16 cellular contexts compared by ENCODE assay signal in genomic region chr13:33326246-33326645, GRCh38. TPM values are rescaled to one million over a fixed set of nuclear protein-coding genes. Genes with fewer than 3 reads are reported as not detected.
DNase-seq lines count a peak whose midpoint lies in the region; ATAC-seq, FAIRE-seq and TF ChIP-seq lines count a peak whose summit lies in the region.
"Had no signal": no experiment of that assay in that cellular context is flagged by ENCODE, and none has a peak within 500 bp of the region (broad histone marks: within the 10 kb centered on the region; RNA-seq: fewer than 3 reads in every experiment).

No MANE protein-coding gene starts in this region.

- 97% methylated on average over 3 of the region's 3 CpGs for WGBS in HepG2 (ENCODE audit: low lambda C conversion rate)

- no peak overlapping the region for H3K4me2 ChIP-seq in HepG2 (ENCODE audit: low read depth, low read length)

- intact Hi-C loops in colonic mucosa (cut with DNase I) (no loop called here), mucosa of descending colon (cut with DNase I, micrococcal nuclease) (no loop called here), HepG2 (cut with micrococcal nuclease; ENCODE audit: unreplicated experiment) (no loop called here)

- no peaks in the 10 kb centered on the region for H3K4me1 ChIP-seq in colonic mucosa
- H3K4me1 ChIP-seq in mucosa of descending colon (ENCODE audit: low read depth) = peaks cover 2% of the 10 kb centered on the region
- H3K4me1 ChIP-seq in SJCRH30 = peaks cover 60% of the 10 kb centered on the region
- no peaks in the 10 kb centered on the region for H3K4me1 ChIP-seq in HepG2 (ENCODE audit: insufficient read depth, low read length)

- DNase-seq in NCI-H82 (lab: John Stamatoyannopoulos, UW) = peak; percentile 17
- no peak for DNase-seq in NCI-H82 treated with DMSO at 0.1 percent for 48 hours (lab: John Stamatoyannopoulos, UW; ENCODE audit: unreplicated experiment)
- no peak for DNase-seq in colonic mucosa
- DNase-seq in mucosa of descending colon = no peak
- no peak for DNase-seq in NCI-H1436 treated with DMSO at 0.1 percent for 48 hours (lab: John Stamatoyannopoulos, UW)
- no peak for DNase-seq in SJCRH30
- DNase-seq in HepG2 (ENCODE audit: low spot score) = no peak
- DNase-seq: GF-D8, MM.1S, NCI-H1694 treated with DMSO at 0.1 percent for 48 hours, NCI-H446, NCI-H774 had no signal

- ATAC-seq in mucosa of descending colon (peak; percentile 56), HepG2 (no peak), HG03442 (IDR thresholded peaks at IDR 0.05; ENCODE audit: unreplicated experiment) (no peak)

- TF ChIP-seq POLR2A in HepG2 (IDR thresholded peaks at IDR 0.05; ENCODE audit: insufficient read depth in 1 of 2, low read depth in 2 of 2, low read length in 2 of 2) = no peak

- BruUV-seq in HepG2 (replicated peaks; lab: Mats Ljungman, UMichigan) = no TSS peak

- no peaks in the 10 kb centered on the region for H3K27me3 ChIP-seq in colonic mucosa
- H3K27me3 ChIP-seq in SJCRH30 = no peaks in the 10 kb centered on the region
- H3K27me3 ChIP-seq in HepG2 (ENCODE audit: control insufficient read depth in 1 of 2, insufficient read depth in 2 of 2, low read length in 2 of 2) = no peaks in the 10 kb centered on the region
- H3K27me3 ChIP-seq: BLaER1 treated with 17β-estradiol and CSF1 and Interleukin-3, amounts not matched to agents 10 nM and 100 nM had no signal

- in situ Hi-C loops in HepG2 (cut with HindIII; ENCODE audit: extremely low pct_ligation_motif_present, low pct_unique_long_range_greater_than_20kb) = no loop called here

- H3K9me3 ChIP-seq in colonic mucosa (no peaks in the 10 kb centered on the region), mucosa of descending colon (no peaks in the 10 kb centered on the region), SJCRH30 (replicated peaks) (no peaks in the 10 kb centered on the region), HepG2 (ENCODE audit: low read length) (no peaks in the 10 kb centered on the region)
- H3K9me3 ChIP-seq: BLaER1 treated with 17β-estradiol and CSF1 and Interleukin-3, amounts not matched to agents 10 nM and 100 nM had no signal

- H3K79me2 ChIP-seq in HepG2 (ENCODE audit: insufficient read depth, low read length) = no peaks in the 10 kb centered on the region

- H3K36me3 ChIP-seq in colonic mucosa = no peaks in the 10 kb centered on the region
- H3K36me3 ChIP-seq in mucosa of descending colon (ENCODE audit: low read depth) = no peaks in the 10 kb centered on the region
- H3K36me3 ChIP-seq in SJCRH30 = peaks cover 2% of the 10 kb centered on the region; the same call in 1 of the 2 replicates
- no peaks in the 10 kb centered on the region for H3K36me3 ChIP-seq in HepG2 (replicated peaks in 1 of 2; ENCODE audit: control insufficient read depth in 1 of 2, insufficient read depth in 2 of 2, low read length in 2 of 2)
- H3K36me3 ChIP-seq: BLaER1 treated with 17β-estradiol and CSF1 and Interleukin-3, amounts not matched to agents 10 nM and 100 nM had no signal

- FAIRE-seq in HepG2 (lab: Jason Lieb, UNC) = no peak
- FAIRE-seq: GM12891, GM18507 had no signal

- H3K27ac ChIP-seq in colonic mucosa (peak overlapping the region; percentile 37), SJCRH30 (no peak overlapping the region), HepG2 (ENCODE audit: extremely low read length, insufficient read depth, low read length) (no peak overlapping the region)
- H3K27ac ChIP-seq: BLaER1 treated with 17β-estradiol and CSF1 and Interleukin-3, amounts not matched to agents 10 nM and 100 nM had no signal

- TF ChIP-seq CTCF in colonic mucosa (IDR thresholded peaks at IDR 0.05) = no peak
- TF ChIP-seq CTCF in mucosa of descending colon (IDR thresholded peaks at IDR 0.05) = no peak
- no peak for TF ChIP-seq CTCF in HepG2 (CRISPR knock-in tag; IDR thresholded peaks at IDR 0.05)

- CTCF ChIA-PET in HepG2 (lab: Yijun Ruan, JAX; ENCODE audit: low intra/inter-chr PET ratio, low total read pairs) = no interaction called here

- TF ChIP-seq EP300 in HepG2 (IDR thresholded peaks at IDR 0.05; ENCODE audit: low read depth in 2 of 2, low read length in 2 of 2) (no peak), HepG2 (CRISPR knock-in tag; IDR thresholded peaks at IDR 0.05; ENCODE audit: borderline replicate concordance) (no peak)

- H2AFZ ChIP-seq in HepG2 (ENCODE audit: low read length) = no peak overlapping the region

- peak overlapping the region; percentile 16 for H3K4me3 ChIP-seq in colonic mucosa
- no peak overlapping the region for H3K4me3 ChIP-seq in mucosa of descending colon
- no peak overlapping the region for H3K4me3 ChIP-seq in SJCRH30
- no peak overlapping the region for H3K4me3 ChIP-seq in HepG2 (replicated peaks in 1 of 3; ENCODE audit: insufficient read depth in 1 of 3, low read depth in 2 of 3, low read length in 3 of 3)
- H3K4me3 ChIP-seq: BLaER1 treated with 17β-estradiol and CSF1 and Interleukin-3, amounts not matched to agents 10 nM and 100 nM had no signal

- TF ChIP-seq RAD21 in HepG2 (CRISPR knock-in tag; IDR thresholded peaks at IDR 0.05) = no peak

- POLR2A ChIA-PET in HepG2 (lab: Yijun Ruan, JAX) = no interaction called here

- H3K9ac ChIP-seq in colonic mucosa (ENCODE audit: low read depth in 2 of 2, low read length in 2 of 2) = peak overlapping the region in 1 of 2 donors; percentile 55
- H3K9ac ChIP-seq in HepG2 (ENCODE audit: insufficient read depth, low read depth, low read length) = no peak overlapping the region
- H3K9ac ChIP-seq: BLaER1 treated with 17β-estradiol and CSF1 and Interleukin-3, amounts not matched to agents 10 nM and 100 nM had no signal

- H4K20me1 ChIP-seq in HepG2 (ENCODE audit: insufficient read depth, low read length) = no peaks in the 10 kb centered on the region
- H4K20me1 ChIP-seq: BLaER1 treated with 17β-estradiol and CSF1 and Interleukin-3, amounts not matched to agents 10 nM and 100 nM had no signal

TF ChIP-seq in HepG2, 621 proteins besides CTCF, POLR2A, EP300 and RAD21:
- no peak for TF ChIP-seq ZNF607 (CRISPR knock-in tag; IDR thresholded peaks at IDR 0.05; ENCODE audit: borderline replicate concordance)
- TF ChIP-seq ETV6 (CRISPR knock-in tag; conservative IDR thresholded peaks at IDR 0.05) = no peak
- no peak for TF ChIP-seq ATF7-NPFF (CRISPR knock-in tag; IDR thresholded peaks at IDR 0.05; ENCODE audit: low read depth)
- TF ChIP-seq ZHX1 (CRISPR knock-in tag; IDR thresholded peaks at IDR 0.05; ENCODE audit: low read depth) = no peak

RNA-seq across cellular contexts. Expression of gene STARD13, which starts 40.7 kb away (rescaled TPM):
- 10 to 100 TPM; 21.3 to 30.2 TPM for total RNA-seq in colonic mucosa
- total RNA-seq in mucosa of descending colon = 10 to 100 TPM; 34.5 to 92.4 (median 35.2) TPM
- 29.1 and 35.1 TPM in 2 replicates for total RNA-seq in SJCRH30 (2014; rRNA removed; shearing (Covaris generic))
- 13.8 and 14.3 TPM in 2 replicates for total RNA-seq in HepG2 (2016; rRNA removed; fragmentation: Illumina TruSeq; extraction: Trizol)
- 5.1 and 5.3 TPM in 2 replicates for total RNA-seq in HepG2 (2016; cell fraction: cytosol; rRNA removed; fragmentation: Illumina TruSeq; extraction: Trizol; ENCODE audit: low read depth)
- 13.0 and 13.3 TPM in 2 replicates for total RNA-seq in HepG2 (2016; cell fraction: insoluble cytoplasmic fraction; rRNA removed; fragmentation: Illumina TruSeq; extraction: Trizol)
- total RNA-seq in HepG2 (2016; cell fraction: membrane; rRNA removed; fragmentation: Illumina TruSeq; extraction: Trizol) = 9.4 and 10.5 TPM in 2 replicates
- total RNA-seq in HepG2 (2016; cell fraction: nucleus; rRNA removed; fragmentation: Illumina TruSeq; extraction: Trizol) = 53.4 and 58.4 TPM in 2 replicates
- 10.4 and 12.8 TPM in 2 replicates for polyA plus RNA-seq in HepG2 (2011; rRNA removed)
- polyA plus RNA-seq in HepG2 (2011; cell fraction: cytosol; rRNA removed) = 5.8 and 6.4 TPM in 2 replicates
- 15.9 and 29.1 TPM in 2 replicates for polyA plus RNA-seq in HepG2 (2011; cell fraction: nucleus; rRNA removed)
- 11.9 and 13.6 TPM in 2 replicates for polyA plus RNA-seq in HepG2 (2012)
- 2.0 and 2.1 TPM in 2 replicates for polyA plus RNA-seq in HepG2 (2016; cell fraction: cytosol; fragmentation: Illumina TruSeq; extraction: Trizol; ENCODE audit: low read depth)
- polyA plus RNA-seq in HepG2 (2016; cell fraction: insoluble cytoplasmic fraction; fragmentation: Illumina TruSeq; extraction: Trizol; ENCODE audit: low read depth) = 8.6 and 9.2 TPM in 2 replicates
- polyA plus RNA-seq in HepG2 (2016; cell fraction: membrane; fragmentation: Illumina TruSeq; extraction: Trizol; ENCODE audit: low read depth) = 2.3 and 3.4 TPM in 2 replicates
- 14.9 and 15.9 TPM in 2 replicates for polyA plus RNA-seq in HepG2 (2016; cell fraction: nucleus; fragmentation: Illumina TruSeq; extraction: Trizol; ENCODE audit: insufficient read depth, low read depth)
- polyA minus RNA-seq in HepG2 (2011; rRNA and poly(A)+ RNA removed; ENCODE audit: low replicate concordance) = 7.2 and 67.0 TPM in 2 replicates
- polyA minus RNA-seq in HepG2 (2011; cell fraction: cytosol; rRNA and poly(A)+ RNA removed) = 9.8 and 14.1 TPM in 2 replicates
- 147 and 165 TPM in 2 replicates for polyA minus RNA-seq in HepG2 (2011; cell fraction: nucleus; rRNA and poly(A)+ RNA removed)
